ENCODE assay signal across 9 cellular contexts in the genomic region with DNA sequence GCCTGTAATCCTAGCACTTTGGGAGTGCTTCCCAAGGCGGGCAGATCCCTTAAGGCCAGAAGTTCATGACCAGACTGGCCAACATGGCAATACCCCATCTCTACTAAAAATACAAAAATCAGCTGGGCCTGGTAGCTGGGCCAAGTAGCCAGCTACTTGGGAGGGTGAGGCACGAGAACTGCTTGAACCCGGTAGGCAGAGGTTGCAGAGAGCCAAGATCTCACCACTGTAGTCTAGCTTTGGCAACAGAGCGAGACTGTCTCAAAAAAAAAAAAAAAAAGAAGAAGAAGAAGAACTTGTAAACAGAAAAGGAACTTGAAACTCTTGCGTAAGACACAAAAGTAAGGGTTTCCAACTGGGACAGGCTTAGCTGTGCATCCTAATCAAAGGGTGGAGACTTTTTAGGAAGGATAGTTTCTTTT. TPM values are rescaled to one million over a fixed set of nuclear protein-coding genes. Genes with fewer than 3 reads are reported as not detected.
DNase-seq lines count a peak whose midpoint lies in the region; ATAC-seq and TF ChIP-seq lines count a peak whose summit lies in the region.
"Had no signal": no experiment of that assay in that cellular context is flagged by ENCODE, and none has a peak within 500 bp of the region (broad histone marks: within the 10 kb centered on the region; RNA-seq: fewer than 3 reads in every experiment).

No MANE protein-coding gene starts in this region.

- no peaks in the 10 kb centered on the region for H4K20me1 ChIP-seq in hepatocyte (ENCODE audit: insufficient read depth, poor library complexity, severe bottlenecking)

- peaks cover 2% of the 10 kb centered on the region for H3K4me1 ChIP-seq in hepatocyte (ENCODE audit: insufficient read depth)

- DNase-seq in H4 (ENCODE audit: low spot score): peak; percentile 57
- peak; percentile 16 for DNase-seq in UCSD-AML1 (lab: John Stamatoyannopoulos, UW; ENCODE audit: unreplicated experiment)
- no peak for DNase-seq in hepatocyte (ENCODE audit: low spot score)
- DNase-seq in superior temporal gyrus (ENCODE audit: extremely low spot score): peak; percentile 39
- no peak for DNase-seq in T-helper 9 cell
- DNase-seq in activated CD4-positive, alpha-beta T cell treated with anti-CD3 and anti-CD28 coated beads for 1 hour: no peak
- DNase-seq: foreskin melanocyte had no signal

- H3K9me2 ChIP-seq in hepatocyte (replicated peaks; ENCODE audit: insufficient read depth): no peaks in the 10 kb centered on the region

- no peaks in the 10 kb centered on the region for H3K27me3 ChIP-seq in hepatocyte

- no peaks in the 10 kb centered on the region for H3K9me3 ChIP-seq in hepatocyte (ENCODE audit: low read depth)

- H3K4me3 ChIP-seq in hepatocyte: no peak overlapping the region

- no peaks in the 10 kb centered on the region for H3K79me2 ChIP-seq in hepatocyte

- peak overlapping the region; percentile 3 for H3K4me2 ChIP-seq in hepatocyte

- peak overlapping the region; percentile 62 for H3K27ac ChIP-seq in hepatocyte

- no peaks in the 10 kb centered on the region for H3K36me3 ChIP-seq in hepatocyte (replicated peaks; ENCODE audit: insufficient read depth, low read depth)

- H2AFZ ChIP-seq in hepatocyte: no peak overlapping the region

- no peak for TF ChIP-seq CTCF in hepatocyte (IDR thresholded peaks at IDR 0.05; ENCODE audit: poor library complexity)

- ATAC-seq in GM21360 (IDR thresholded peaks at IDR 0.05; ENCODE audit: unreplicated experiment) (no peak), HG03457 (IDR thresholded peaks at IDR 0.05; ENCODE audit: unreplicated experiment) (no peak)

- WGBS in hepatocyte (ENCODE audit: low lambda C conversion rate, missing lambda C conversion rate): 88% methylated on average over 5 of the region's 5 CpGs

RNA-seq across cellular contexts. Expression of a gene that starts 5.6 kb away (rescaled TPM):
- 3.9 and 4.0 TPM in 2 replicates for total RNA-seq in H4 (2014; rRNA removed; shearing (Covaris generic))
- 3.9 and 4.6 TPM in 2 replicates for total RNA-seq in hepatocyte
- polyA plus RNA-seq in hepatocyte: 2.4 and 2.9 TPM in 2 replicates

RNA-seq across cellular contexts. Expression of a gene that starts 31.6 kb away (rescaled TPM):
- 24.6 and 31.4 TPM in 2 replicates for total RNA-seq in H4 (2014; rRNA removed; shearing (Covaris generic))
- total RNA-seq in hepatocyte: 10.5 and 10.8 TPM in 2 replicates
- polyA plus RNA-seq in hepatocyte: 6.9 and 8.6 TPM in 2 replicates

RNA-seq across cellular contexts. Expression of a gene that starts 44.7 kb away (rescaled TPM):
- total RNA-seq in H4 (2014; rRNA removed; shearing (Covaris generic)): 69.7 and 101 TPM in 2 replicates
- 148 and 152 TPM in 2 replicates for total RNA-seq in hepatocyte
- polyA plus RNA-seq in hepatocyte: 128 and 144 TPM in 2 replicates

Comparison
In these comparisons a context has a peak if more than half of its experiments do, and no peak if none do; other contexts are left out.
1. DNase-seq: peak in H4 (single experiment), UCSD-AML1 (single experiment) and superior temporal gyrus (single experiment); none in hepatocyte (single experiment), T-helper 9 cell (single experiment) and activated CD4-positive, alpha-beta T cell treated with anti-CD3 and anti-CD28 coated beads for 1 hour (single experiment).